Comparison of ENCODE assay signal across 19 cellular contexts in genomic region chr1:167077128-167077867, GRCh38. TPM values are rescaled to one million over a fixed set of nuclear protein-coding genes. Genes with fewer than 3 reads are reported as not detected.
"Had no signal": no experiment of that assay in that cellular context is flagged by ENCODE, and none has a peak within 500 bp of the region (broad histone marks: within the 10 kb centered on the region; RNA-seq: fewer than 3 reads in every experiment).

No MANE protein-coding gene starts in this region.

- H3K27ac ChIP-seq: ascending aorta, colonic mucosa, transverse colon, VCaP had no signal

- H3K4me3 Mint-ChIP-seq: activated CD4-positive, alpha-beta memory T cell treated with anti-CD3 and anti-CD28 coated beads, Interleukin-2, amount 10 ng/mL, durations not matched to agents 7 days and 5 days; activated CD4-positive, alpha-beta T cell treated with anti-CD3 and anti-CD28 coated beads for 36 hours; activated naive CD8-positive, alpha-beta T cell treated with anti-CD3 and anti-CD28 coated beads, Interleukin-2, amount 50 U/mL, for 24 hours; stimulated activated naive B cell treated with anti-CD40 and anti-IgM and Interleukin-4, amounts not matched to agents 10 μg/mL and 1 μg/mL and 100 μg/mL, for 72 hours had no signal

- H3K9me3 Mint-ChIP-seq: activated CD4-positive, alpha-beta memory T cell treated with anti-CD3 and anti-CD28 coated beads, Interleukin-2, amount 10 ng/mL, durations not matched to agents 7 days and 5 days; activated naive CD8-positive, alpha-beta T cell treated with anti-CD3 and anti-CD28 coated beads, Interleukin-2, amount 50 U/mL, for 24 hours; stimulated activated naive B cell treated with anti-CD40 and anti-IgM and Interleukin-4, amounts not matched to agents 10 μg/mL and 1 μg/mL and 100 μg/mL, for 72 hours had no signal

- H3K4me3 ChIP-seq: ascending aorta, colonic mucosa, heart right ventricle, spleen, transverse colon had no signal

- H3K9me3 ChIP-seq: ascending aorta, colonic mucosa, heart right ventricle, spleen, transverse colon had no signal

- ATAC-seq: activated CD4-positive, alpha-beta T cell treated with anti-CD3 and anti-CD28 coated beads for 36 hours; activated naive CD8-positive, alpha-beta T cell treated with anti-CD3 and anti-CD28 coated beads, Interleukin-2, amount 50 U/mL, for 24 hours; right cardiac atrium; stimulated activated naive B cell treated with anti-CD40 and anti-IgM and Interleukin-4, amounts not matched to agents 10 μg/mL and 1 μg/mL and 100 μg/mL, for 72 hours had no signal

- H3K36me3 Mint-ChIP-seq: stimulated activated naive B cell treated with anti-CD40 and anti-IgM and Interleukin-4, amounts not matched to agents 10 μg/mL and 1 μg/mL and 100 μg/mL, for 72 hours had no signal

- H3K27me3 Mint-ChIP-seq: activated CD4-positive, alpha-beta T cell treated with anti-CD3 and anti-CD28 coated beads for 36 hours; activated naive CD8-positive, alpha-beta T cell treated with anti-CD3 and anti-CD28 coated beads, Interleukin-2, amount 50 U/mL, for 24 hours had no signal

- H3K36me3 ChIP-seq: ascending aorta, colonic mucosa, heart right ventricle, spleen, transverse colon had no signal

- H3K27me3 ChIP-seq: ascending aorta, colonic mucosa, transverse colon had no signal

- H3K4me1 ChIP-seq: ascending aorta had no signal

- DNase-seq: activated CD4-positive, alpha-beta memory T cell treated with anti-CD3 and anti-CD28 coated beads, Interleukin-2, amount 10 ng/mL, durations not matched to agents 7 days and 5 days; activated CD4-positive, alpha-beta T cell treated with anti-CD3 and anti-CD28 coated beads for 36 hours; activated CD8-positive, alpha-beta memory T cell treated with anti-CD3 and anti-CD28 coated beads, Interleukin-2, amount 50 U/mL, for 48 hours; activated naive CD8-positive, alpha-beta T cell treated with anti-CD3 and anti-CD28 coated beads, Interleukin-2, amount 50 U/mL, for 24 hours; colonic mucosa; heart right ventricle; islet precursor cell; posterior cingulate gyrus; right cardiac atrium; spleen; stimulated activated CD4-positive, alpha-beta T cell treated with anti-CD3 and anti-CD28 coated beads, Interleukin-1b, Interleukin-23, amount 100 ng/mL, for 48 hours; stimulated activated naive B cell treated with anti-CD40 and anti-IgM and Interleukin-4, amounts not matched to agents 10 μg/mL and 1 μg/mL and 100 μg/mL, for 72 hours; substantia nigra; transverse colon had no signal

- H3K27ac Mint-ChIP-seq: activated CD4-positive, alpha-beta memory T cell treated with anti-CD3 and anti-CD28 coated beads, Interleukin-2, amount 10 ng/mL, durations not matched to agents 7 days and 5 days; activated CD4-positive, alpha-beta T cell treated with anti-CD3 and anti-CD28 coated beads for 36 hours; activated naive CD8-positive, alpha-beta T cell treated with anti-CD3 and anti-CD28 coated beads, Interleukin-2, amount 50 U/mL, for 24 hours; stimulated activated naive B cell treated with anti-CD40 and anti-IgM and Interleukin-4, amounts not matched to agents 10 μg/mL and 1 μg/mL and 100 μg/mL, for 72 hours had no signal

RNA-seq across cellular contexts. Expression of gene GPA33, which starts 12.9 kb away (rescaled TPM):
- total RNA-seq: ascending aorta, fibroblast of lung, frontal cortex had no signal
- polyA plus RNA-seq: fibroblast of lung had no signal

RNA-seq across cellular contexts. Expression of gene STYXL2, which starts 16.6 kb away (rescaled TPM):
- total RNA-seq: activated CD4-positive, alpha-beta memory T cell treated with anti-CD3 and anti-CD28 coated beads, Interleukin-2, amount 10 ng/mL, durations not matched to agents 7 days and 5 days; activated CD4-positive, alpha-beta T cell treated with anti-CD3 and anti-CD28 coated beads for 36 hours; fibroblast of lung; spleen had no signal
- polyA plus RNA-seq: fibroblast of lung, liver, spleen had no signal
